Comparison of ENCODE assay signal across 14 cellular contexts in the genomic region with DNA sequence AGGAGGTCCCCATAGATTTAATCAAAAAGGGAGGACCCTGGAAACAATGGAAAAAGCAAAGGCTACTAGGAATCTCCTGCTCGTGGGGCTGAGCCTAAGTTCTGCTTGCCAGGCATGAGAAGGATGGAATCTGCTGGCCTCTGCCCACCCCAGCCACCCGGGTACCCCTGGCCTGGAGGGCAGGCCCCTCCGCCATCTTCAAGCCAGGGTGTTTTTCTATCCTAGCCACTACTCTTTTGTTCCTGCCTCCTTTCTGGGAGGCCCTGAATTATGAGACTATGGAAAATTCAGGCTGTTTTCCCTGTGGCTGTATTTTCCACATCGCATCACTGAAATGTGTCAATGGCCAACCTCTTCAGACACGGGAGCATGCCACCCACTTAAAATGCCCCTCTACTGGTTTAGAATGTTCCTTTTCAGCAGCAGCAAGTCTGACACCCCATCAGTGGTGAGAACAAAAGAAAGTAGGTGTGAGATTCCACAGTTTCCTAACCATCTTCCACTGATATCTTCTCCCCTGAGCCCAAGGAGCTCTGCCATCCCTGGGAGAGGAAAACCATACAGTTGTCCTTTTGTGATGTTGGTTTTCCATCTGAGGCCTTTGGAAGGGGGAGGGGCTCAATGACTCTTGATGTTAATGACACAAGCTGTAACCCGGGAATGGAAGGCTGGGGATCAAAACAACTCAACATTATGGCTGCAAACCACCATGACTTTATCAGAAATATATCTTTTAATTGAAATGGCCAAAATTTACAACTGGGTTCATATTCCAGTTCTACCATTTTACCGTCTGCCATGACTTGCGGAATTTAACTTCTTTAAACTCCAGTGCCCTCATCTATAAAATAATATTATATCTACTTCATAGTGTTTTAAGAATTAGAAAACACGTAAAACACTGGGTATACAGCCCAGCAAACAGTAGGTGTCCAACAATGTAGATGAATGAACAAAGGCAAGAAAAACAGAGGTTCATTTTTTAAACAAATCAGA. TPM values are rescaled to one million over a fixed set of nuclear protein-coding genes. Genes with fewer than 3 reads are reported as not detected.
DNase-seq lines count a peak whose midpoint lies in the region; ATAC-seq and TF ChIP-seq lines count a peak whose summit lies in the region.
"Had no signal": no experiment of that assay in that cellular context is flagged by ENCODE, and none has a peak within 500 bp of the region (broad histone marks: within the 10 kb centered on the region; RNA-seq: fewer than 3 reads in every experiment).

No MANE protein-coding gene starts in this region.

- H3K4me1 ChIP-seq in PC-3 (ENCODE audit: insufficient read depth, low read length): peaks cover 46% of the 10 kb centered on the region
- peaks cover 16% of the 10 kb centered on the region for H3K4me1 ChIP-seq in hepatocyte (ENCODE audit: insufficient read depth)
- H3K4me1 ChIP-seq in stomach smooth muscle (ENCODE audit: control insufficient read depth, insufficient read depth, low read length): peaks cover 54% of the 10 kb centered on the region

- no peak overlapping the region for H2AFZ ChIP-seq in PC-3 (ENCODE audit: low read length)
- no peak overlapping the region for H2AFZ ChIP-seq in hepatocyte

- DNase-seq in PC-3: no peak
- no peak for DNase-seq in chondrocyte (ENCODE audit: low spot score)
- no peak for DNase-seq in hepatocyte (ENCODE audit: low spot score)
- DNase-seq in dermis blood vessel endothelial cell: no peak
- DNase-seq in activated CD4-positive, alpha-beta T cell treated with anti-CD3 and anti-CD28 coated beads for 1 hour: no peak
- DNase-seq in activated naive CD4-positive, alpha-beta T cell (lab: John Stamatoyannopoulos, UW): no peak
- no peak for DNase-seq in NCI-H524 (lab: John Stamatoyannopoulos, UW)
- DNase-seq: activated CD4-positive, CD25-positive, alpha-beta regulatory T cell; COR-L47; KBM-7; NCI-H524 treated with DMSO at 0.1 percent for 48 hours had no signal

- H3K27ac ChIP-seq in PC-3 (ENCODE audit: low read length) (peak overlapping the region; percentile 94; the same call in 1 of the 2 replicates), hepatocyte (peak overlapping the region; percentile 29), stomach smooth muscle (ENCODE audit: low read length) (peak overlapping the region; percentile 7)

- no peaks in the 10 kb centered on the region for H4K20me1 ChIP-seq in PC-3 (ENCODE audit: low read length)
- H4K20me1 ChIP-seq in hepatocyte (ENCODE audit: insufficient read depth, poor library complexity, severe bottlenecking): no peaks in the 10 kb centered on the region

- H3K9ac ChIP-seq in PC-3 (ENCODE audit: low read length): no peak overlapping the region
- no peak overlapping the region for H3K9ac ChIP-seq in stomach smooth muscle (ENCODE audit: low read length in 2 of 2)

- H3K9me3 ChIP-seq in PC-3 (ENCODE audit: low read length) (no peaks in the 10 kb centered on the region), hepatocyte (ENCODE audit: low read depth) (no peaks in the 10 kb centered on the region), stomach smooth muscle (ENCODE audit: control insufficient read depth in 2 of 2, low read length in 2 of 2) (no peaks in the 10 kb centered on the region)
- H3K9me3 ChIP-seq: adrenal gland had no signal

- H3K4me3 ChIP-seq in PC-3 (ENCODE audit: low read length): no peak overlapping the region
- H3K4me3 ChIP-seq in hepatocyte: no peak overlapping the region
- no peak overlapping the region for H3K4me3 ChIP-seq in stomach smooth muscle (ENCODE audit: low read length in 2 of 2)
- H3K4me3 ChIP-seq: adrenal gland had no signal

- no peak overlapping the region for H3K4me3 Mint-ChIP-seq in chondrocyte (ENCODE audit: unreplicated experiment)
- H3K4me3 Mint-ChIP-seq: activated T-helper 1 cell treated with anti-CD3 and anti-CD28 coated beads, Interleukin-12 subunit alpha, Interleukin-12 subunit beta, Interleukin-2, Interleukin-4 antibody, amounts not matched to agents 30 ng/mL and 10 ng/mL and 1 ng/mL, durations not matched to agents 14 hours and 24 hours and 36 hours had no signal

- H3K36me3 Mint-ChIP-seq in chondrocyte (ENCODE audit: low read depth): peaks cover 10% of the 10 kb centered on the region

- intact Hi-C loops in PC-3 (cut with micrococcal nuclease): no loop called here

- H3K9me2 ChIP-seq in PC-3 (replicated peaks; ENCODE audit: low read length): no peaks in the 10 kb centered on the region
- H3K9me2 ChIP-seq in hepatocyte (replicated peaks; ENCODE audit: insufficient read depth): no peaks in the 10 kb centered on the region

- BruUV-seq in PC-3 (replicated peaks; lab: Mats Ljungman, UMichigan): no TSS peak

- peaks cover 93% of the 10 kb centered on the region for H3K4me1 Mint-ChIP-seq in chondrocyte (ENCODE audit: low read depth)

- H3K79me2 ChIP-seq in PC-3 (ENCODE audit: low read length): no peaks in the 10 kb centered on the region
- no peaks in the 10 kb centered on the region for H3K79me2 ChIP-seq in hepatocyte

- no peaks in the 10 kb centered on the region for H3K27me3 Mint-ChIP-seq in chondrocyte (ENCODE audit: low read depth)

- no peak for ATAC-seq in PC-3

- peaks cover 4% of the 10 kb centered on the region for H3F3A ChIP-seq in PC-3 (ENCODE audit: low read length, unreplicated experiment)

- TF ChIP-seq CTCF in PC-3 (conservative IDR thresholded peaks at IDR 0.05; ENCODE audit: low read depth, low read length): no peak
- TF ChIP-seq CTCF in chondrocyte (IDR thresholded peaks at IDR 0.05): no peak
- no peak for TF ChIP-seq CTCF in hepatocyte (IDR thresholded peaks at IDR 0.05; ENCODE audit: poor library complexity)

- WGBS in hepatocyte (ENCODE audit: low lambda C conversion rate, missing lambda C conversion rate): 81% methylated on average over 9 of the region's 9 CpGs

- no peaks in the 10 kb centered on the region for H3K27me3 ChIP-seq in PC-3 (ENCODE audit: low read length)
- no peaks in the 10 kb centered on the region for H3K27me3 ChIP-seq in hepatocyte
- no peaks in the 10 kb centered on the region for H3K27me3 ChIP-seq in stomach smooth muscle (ENCODE audit: control insufficient read depth in 1 of 2, insufficient read depth in 2 of 2, low read length in 2 of 2)
- H3K27me3 ChIP-seq: adrenal gland had no signal

- no peaks in the 10 kb centered on the region for H3K9me3 Mint-ChIP-seq in chondrocyte (ENCODE audit: low read depth)
- H3K9me3 Mint-ChIP-seq: activated T-helper 1 cell treated with anti-CD3 and anti-CD28 coated beads, Interleukin-12 subunit alpha, Interleukin-12 subunit beta, Interleukin-2, Interleukin-4 antibody, amounts not matched to agents 30 ng/mL and 10 ng/mL and 1 ng/mL, durations not matched to agents 14 hours and 24 hours and 36 hours had no signal

- peak overlapping the region; percentile 88 for H3K27ac Mint-ChIP-seq in chondrocyte (ENCODE audit: unreplicated experiment)
- H3K27ac Mint-ChIP-seq: activated T-helper 1 cell treated with anti-CD3 and anti-CD28 coated beads, Interleukin-12 subunit alpha, Interleukin-12 subunit beta, Interleukin-2, Interleukin-4 antibody, amounts not matched to agents 30 ng/mL and 10 ng/mL and 1 ng/mL, durations not matched to agents 14 hours and 24 hours and 36 hours had no signal

- POLR2A ChIA-PET in PC-3 (lab: Charles Lee; ENCODE audit: unreplicated experiment): no interaction called here

- CTCF ChIA-PET in PC-3 (lab: Charles Lee): no interaction called here

- H3K36me3 ChIP-seq in PC-3 (ENCODE audit: low read depth, low read length) (no peaks in the 10 kb centered on the region), hepatocyte (replicated peaks; ENCODE audit: insufficient read depth, low read depth) (no peaks in the 10 kb centered on the region), stomach smooth muscle (ENCODE audit: control insufficient read depth in 2 of 2, insufficient read depth in 2 of 2, low read length in 2 of 2) (no peaks in the 10 kb centered on the region)
- H3K36me3 ChIP-seq: adrenal gland had no signal

- H3K4me2 ChIP-seq in PC-3 (ENCODE audit: low read length) (no peak overlapping the region), hepatocyte (no peak overlapping the region)

RNA-seq across cellular contexts. Expression of a gene that starts 22.2 kb away (rescaled TPM):
- total RNA-seq in PC-3 (2014; rRNA removed): 0.07 and 0.35 TPM in 2 replicates
- total RNA-seq in chondrocyte: 575 to 655 TPM (median 579 TPM) in 3 replicates
- total RNA-seq in hepatocyte: 66.6 and 71.3 TPM in 2 replicates
- 64.3 and 66.0 TPM in 2 replicates for polyA plus RNA-seq in hepatocyte
- total RNA-seq in dermis blood vessel endothelial cell: 107 and 156 TPM in 2 replicates
- total RNA-seq: activated T-helper 1 cell treated with anti-CD3 and anti-CD28 coated beads, Interleukin-12 subunit alpha, Interleukin-12 subunit beta, Interleukin-2, Interleukin-4 antibody, amounts not matched to agents 30 ng/mL and 10 ng/mL and 1 ng/mL, durations not matched to agents 14 hours and 24 hours and 36 hours had no signal

Comparison
In these comparisons a context has a peak if more than half of its experiments do, and no peak if none do; other contexts are left out.
1. H3K27ac ChIP-seq: peak in every context shown above with its lines; median percentile 94 in PC-3; 29 in hepatocyte; 7 in stomach smooth muscle.
2. RNA of a gene that starts 22.2 kb away (total RNA-seq): 575 to 655 TPM in chondrocyte, 107 to 156 TPM in dermis blood vessel endothelial cell and 66.6 to 71.3 TPM in hepatocyte; 0.07 to 0.35 TPM in PC-3; every median in the first group is over 10 times any median in the second.